In the genomic region with DNA sequence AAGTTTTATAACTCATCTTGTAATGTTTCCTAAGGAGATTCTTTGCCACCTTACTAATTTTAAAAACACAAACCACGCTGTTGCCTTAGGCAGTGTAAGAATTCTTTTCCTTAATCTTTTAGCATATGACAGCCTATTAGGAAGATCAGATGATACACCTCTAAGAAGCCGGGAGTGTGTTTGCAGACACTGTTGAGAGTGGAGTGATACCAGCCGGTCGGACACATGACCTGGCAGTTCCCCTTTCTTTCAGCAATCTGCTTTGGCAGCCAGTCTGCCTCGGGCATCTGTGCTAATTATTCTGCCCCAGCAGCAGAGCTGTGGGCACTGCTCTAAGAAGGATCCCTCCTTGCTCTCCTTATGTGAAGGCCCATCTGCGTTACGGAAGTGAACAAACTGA, we compare ENCODE assay signal across 12 cellular contexts. TPM values are rescaled to one million over a fixed set of nuclear protein-coding genes. Genes with fewer than 3 reads are reported as not detected.
DNase-seq lines count a peak whose midpoint lies in the region; ATAC-seq lines count a peak whose summit lies in the region.
"Had no signal": no experiment of that assay in that cellular context is flagged by ENCODE, and none has a peak within 500 bp of the region (broad histone marks: within the 10 kb centered on the region; RNA-seq: fewer than 3 reads in every experiment).

No MANE protein-coding gene starts in this region.

- no peak overlapping the region for H3K4me3 ChIP-seq in SJCRH30
- H3K4me3 ChIP-seq: thyroid gland had no signal

- DNase-seq in ELR (ENCODE audit: low read depth) (peak; percentile 25), NCI-H510A (lab: John Stamatoyannopoulos, UW) (peak; percentile 7), cerebellum (ENCODE audit: low spot score) (peak; percentile 82), myocyte (ENCODE audit: low read depth) (peak; percentile 50), SJCRH30 (no peak)
- DNase-seq: DND-41; stimulated activated CD4-positive, alpha-beta T cell treated with anti-CD3 and anti-CD28 coated beads, Interleukin-15, amount 100 ng/mL, for 24 hours; thyroid gland had no signal

- H3K9me3 ChIP-seq in SJCRH30 (replicated peaks) = no peaks in the 10 kb centered on the region
- H3K9me3 ChIP-seq: thyroid gland had no signal

- H3K4me1 ChIP-seq in SJCRH30 = no peaks in the 10 kb centered on the region
- H3K4me1 ChIP-seq: thyroid gland had no signal

- no peak overlapping the region for H3K27ac ChIP-seq in SJCRH30
- H3K27ac ChIP-seq: HL-60, thyroid gland had no signal

- peaks cover 6% of the 10 kb centered on the region; the same call in 1 of the 2 replicates for H3K27me3 ChIP-seq in SJCRH30
- H3K27me3 ChIP-seq: thyroid gland had no signal

- no peak for ATAC-seq in GM19452 (IDR thresholded peaks at IDR 0.05; ENCODE audit: unreplicated experiment)
- ATAC-seq in HG03469 (IDR thresholded peaks at IDR 0.05; ENCODE audit: unreplicated experiment) = no peak
- no peak for ATAC-seq in HG02973 (IDR thresholded peaks at IDR 0.05; ENCODE audit: unreplicated experiment)

- H3K36me3 ChIP-seq in SJCRH30 = no peaks in the 10 kb centered on the region
- H3K36me3 ChIP-seq: thyroid gland had no signal

RNA-seq across cellular contexts. Expression of a gene that starts 50.9 kb away (rescaled TPM):
- total RNA-seq in cerebellum (36.4 TPM), myocyte (1.2 and 5.3 TPM in 2 replicates)
- 7.6 TPM for polyA plus RNA-seq in myocyte (2012)
- 0.05 and 0.47 TPM in 2 replicates for total RNA-seq in SJCRH30 (2014; rRNA removed; shearing (Covaris generic))

Comparison
In these comparisons a context has a peak if more than half of its experiments do, and no peak if none do; other contexts are left out.
1. DNase-seq: peak in ELR (single experiment), NCI-H510A (single experiment), cerebellum (single experiment) and myocyte (single experiment); none in SJCRH30 (0 of 2).